11 cellular contexts compared by ENCODE assay signal in genomic region chr5:163569284-163569683, GRCh38.
DNase-seq lines count a peak whose midpoint lies in the region; ATAC-seq, FAIRE-seq and TF ChIP-seq lines count a peak whose summit lies in the region.
"Had no signal": no experiment of that assay in that cellular context is flagged by ENCODE, and none has a peak within 500 bp of the region (broad histone marks: within the 10 kb centered on the region; RNA-seq: fewer than 3 reads in every experiment).

No MANE protein-coding gene starts in this region.

- H3K27me3 Mint-ChIP-seq in MCF 10A (ENCODE audit: insufficient read depth, unreplicated experiment), result no peaks in the 10 kb centered on the region
- H3K27me3 Mint-ChIP-seq in stimulated activated naive CD8-positive, alpha-beta T cell treated with anti-CD3 and anti-CD28 coated beads, Interleukin-15, amount 100 ng/mL, for 72 hours, result peaks cover 70% of the 10 kb centered on the region

- no peaks in the 10 kb centered on the region for H3K9me1 ChIP-seq in endothelial cell of umbilical vein (replicated peaks; ENCODE audit: control insufficient read depth, extremely low read depth, insufficient read depth, low read length)

- no peak for ATAC-seq in heart left ventricle
- ATAC-seq in stimulated activated naive CD8-positive, alpha-beta T cell treated with anti-CD3 and anti-CD28 coated beads, Interleukin-15, amount 100 ng/mL, for 72 hours, result no peak

- no peak overlapping the region for H3K27ac ChIP-seq in breast epithelium
- H3K27ac ChIP-seq in endothelial cell of umbilical vein (ENCODE audit: insufficient read depth, low read depth, low read length), result no peak overlapping the region
- no peak overlapping the region for H3K27ac ChIP-seq in kidney (ENCODE audit: low read depth in 2 of 2, low read length in 2 of 2)
- no peak overlapping the region for H3K27ac ChIP-seq in prostate gland
- H3K27ac ChIP-seq in heart left ventricle, result no peak overlapping the region
- H3K27ac ChIP-seq: BLaER1 treated with 17β-estradiol and CSF1 and Interleukin-3, amounts not matched to agents 10 nM and 100 nM; right atrium auricular region had no signal

- H3K4me1 Mint-ChIP-seq in MCF 10A (ENCODE audit: insufficient read depth, unreplicated experiment), result peaks cover 71% of the 10 kb centered on the region
- peaks cover 27% of the 10 kb centered on the region for H3K4me1 Mint-ChIP-seq in stimulated activated naive CD8-positive, alpha-beta T cell treated with anti-CD3 and anti-CD28 coated beads, Interleukin-15, amount 100 ng/mL, for 72 hours

- H3K4me1 ChIP-seq in breast epithelium (no peaks in the 10 kb centered on the region), endothelial cell of umbilical vein (ENCODE audit: control insufficient read depth, extremely low read depth, insufficient read depth, low read length) (peaks cover 47% of the 10 kb centered on the region), kidney (ENCODE audit: control insufficient read depth in 1 of 2, insufficient read depth in 1 of 2, low read depth in 1 of 2, low read length in 2 of 2) (peaks cover 0 to 5% of the 10 kb centered on the region in 2 donors), prostate gland (replicated peaks) (no peaks in the 10 kb centered on the region), heart left ventricle (peaks cover 0 to 19% (median 8%) of the 10 kb centered on the region in 12 donors)

- DNase-seq in MCF 10A (ENCODE audit: unreplicated experiment) (peak; percentile 70), breast epithelium (ENCODE audit: low spot score in 2 of 2) (no peak), NCI-H82 (lab: John Stamatoyannopoulos, UW) (peak; percentile 77), endothelial cell of umbilical vein (ENCODE audit: low read depth, low spot score) (peak; percentile 46), kidney (no peak), prostate gland (ENCODE audit: low spot score) (no peak), heart left ventricle (no peak)
- no peak for DNase-seq in stimulated activated naive CD8-positive, alpha-beta T cell treated with anti-CD3 and anti-CD28 coated beads, Interleukin-15, amount 100 ng/mL, for 72 hours
- DNase-seq: SIG-M5 had no signal

- TF ChIP-seq POLR2A in breast epithelium (IDR thresholded peaks at IDR 0.05), result no peak
- TF ChIP-seq POLR2A in endothelial cell of umbilical vein (IDR thresholded peaks at IDR 0.05; ENCODE audit: low read depth, low read length), result no peak
- no peak for TF ChIP-seq POLR2A in prostate gland (IDR thresholded peaks at IDR 0.05)
- TF ChIP-seq POLR2A in heart left ventricle (IDR thresholded peaks at IDR 0.05), result no peak

- intact Hi-C loops in MCF 10A (cut with micrococcal nuclease), result loop anchor here (1.0 kb wide), 3 partner anchors 127 to 935 kb away; no protein-coding TSS in a partner anchor
- intact Hi-C loops in breast epithelium (cut with DNase I; ENCODE audit: low total_unique reads), result no loop called here
- intact Hi-C loops in endothelial cell of umbilical vein (cut with micrococcal nuclease), result loop anchor here (1.0 to 10.0 kb wide), 5 partner anchors 444 to 1886 kb away; no protein-coding TSS in a partner anchor
- intact Hi-C loops in kidney (cut with DNase I), result no loop called here
- intact Hi-C loops in prostate gland (cut with DNase I), result loop anchor here (5.0 to 10.0 kb wide), 3 partner anchors 436 to 1636 kb away; no protein-coding TSS in a partner anchor
- intact Hi-C loops in heart left ventricle (cut with DNase I), result loop anchor here in 8 of 10 donors (5.0 to 10.0 kb wide), 4 partner anchors 933 to 1646 kb away; no protein-coding TSS in a partner anchor

- H3K9me3 ChIP-seq in breast epithelium (no peaks in the 10 kb centered on the region), endothelial cell of umbilical vein (replicated peaks; ENCODE audit: control insufficient read depth, insufficient read depth, low read length) (no peaks in the 10 kb centered on the region), kidney (ENCODE audit: control insufficient read depth in 1 of 2, low read length in 2 of 2) (no peaks in the 10 kb centered on the region), prostate gland (no peaks in the 10 kb centered on the region), heart left ventricle (no peaks in the 10 kb centered on the region)
- H3K9me3 ChIP-seq: BLaER1 treated with 17β-estradiol and CSF1 and Interleukin-3, amounts not matched to agents 10 nM and 100 nM; right atrium auricular region had no signal

- H2AFZ ChIP-seq in endothelial cell of umbilical vein (ENCODE audit: low read depth, low read length), result no peak overlapping the region

- CTCF ChIA-PET in MCF 10A (lab: Yijun Ruan, JAX), result interaction anchor here (0.5 to 6.1 kb wide), 25 partner anchors 8 to 1850 kb away, joined by 3 to 86 read pairs (median 3); no protein-coding TSS in a partner anchor
- CTCF ChIA-PET in endothelial cell of umbilical vein (lab: Charles Lee), result interaction anchor here (0.6 to 12.3 kb wide), 8 partner anchors 120 to 1104 kb away, joined by 3 to 182 read pairs (median 4); no protein-coding TSS in a partner anchor

- H3K4me3 Mint-ChIP-seq in MCF 10A (ENCODE audit: unreplicated experiment), result no peak overlapping the region
- H3K4me3 Mint-ChIP-seq in stimulated activated naive CD8-positive, alpha-beta T cell treated with anti-CD3 and anti-CD28 coated beads, Interleukin-15, amount 100 ng/mL, for 72 hours, result no peak overlapping the region

- FAIRE-seq in endothelial cell of umbilical vein (lab: Jason Lieb, UNC) (peak; percentile 35), kidney (lab: Jason Lieb, UNC) (no peak)

- H3K9ac ChIP-seq in endothelial cell of umbilical vein (replicated peaks; ENCODE audit: extremely low read depth, insufficient read depth, low read length), result peak overlapping the region; percentile 8
- H3K9ac ChIP-seq in kidney (ENCODE audit: low read length in 2 of 2), result no peak overlapping the region
- H3K9ac ChIP-seq: BLaER1 treated with 17β-estradiol and CSF1 and Interleukin-3, amounts not matched to agents 10 nM and 100 nM had no signal

- no peak overlapping the region for H3K4me2 ChIP-seq in endothelial cell of umbilical vein (ENCODE audit: insufficient read depth, low read length)
- H3K4me2 ChIP-seq: BLaER1 treated with 17β-estradiol and CSF1 and Interleukin-3, amounts not matched to agents 10 nM and 100 nM had no signal

- H3K4me3 ChIP-seq in breast epithelium (no peak overlapping the region), endothelial cell of umbilical vein (replicated peaks in 1 of 3; ENCODE audit: insufficient read depth in 1 of 3, low read depth in 1 of 3, low read length in 3 of 3) (no peak overlapping the region), kidney (ENCODE audit: low read length in 2 of 2) (no peak overlapping the region), prostate gland (no peak overlapping the region), heart left ventricle (no peak overlapping the region)
- H3K4me3 ChIP-seq: BLaER1 treated with 17β-estradiol and CSF1 and Interleukin-3, amounts not matched to agents 10 nM and 100 nM; right atrium auricular region had no signal

- no peak overlapping the region for H3K27ac Mint-ChIP-seq in MCF 10A (ENCODE audit: low read depth, unreplicated experiment)
- no peak overlapping the region for H3K27ac Mint-ChIP-seq in stimulated activated naive CD8-positive, alpha-beta T cell treated with anti-CD3 and anti-CD28 coated beads, Interleukin-15, amount 100 ng/mL, for 72 hours

- peak; percentile 41 for TF ChIP-seq CTCF in MCF 10A (IDR thresholded peaks at IDR 0.05; ENCODE audit: unreplicated experiment)
- TF ChIP-seq CTCF in breast epithelium (IDR thresholded peaks at IDR 0.05), result no peak
- peak in 1 of 2 donors; percentile 26 for TF ChIP-seq CTCF in endothelial cell of umbilical vein (IDR thresholded peaks at IDR 0.05; ENCODE audit: extremely low read depth in 1 of 2, insufficient read depth in 1 of 2, low read depth in 1 of 2, low read length in 2 of 2)
- no peak for TF ChIP-seq CTCF in kidney (IDR thresholded peaks at IDR 0.05; ENCODE audit: borderline replicate concordance, extremely low read depth, insufficient read depth)
- TF ChIP-seq CTCF in prostate gland (IDR thresholded peaks at IDR 0.05), result peak in 2 of 4 experiments; percentile 6 to 14
- TF ChIP-seq CTCF in heart left ventricle (IDR thresholded peaks at IDR 0.05), result no peak

- no peaks in the 10 kb centered on the region for H3K27me3 ChIP-seq in breast epithelium
- no peaks in the 10 kb centered on the region for H3K27me3 ChIP-seq in endothelial cell of umbilical vein (ENCODE audit: control insufficient read depth in 2 of 2, insufficient read depth in 2 of 2, low read length in 2 of 2)
- H3K27me3 ChIP-seq in prostate gland (replicated peaks; ENCODE audit: insufficient read depth), result no peaks in the 10 kb centered on the region
- peaks cover 0 to 32% (median 6%) of the 10 kb centered on the region in 9 donors for H3K27me3 ChIP-seq in heart left ventricle
- H3K27me3 ChIP-seq: right atrium auricular region had no signal

- BruUV-seq in MCF 10A (replicated peaks; lab: Mats Ljungman, UMichigan), result no TSS peak
- BruUV-seq in endothelial cell of umbilical vein (replicated peaks; lab: Mats Ljungman, UMichigan), result no TSS peak

- H3K9me3 Mint-ChIP-seq in MCF 10A (ENCODE audit: unreplicated experiment), result no peaks in the 10 kb centered on the region
- no peaks in the 10 kb centered on the region for H3K9me3 Mint-ChIP-seq in stimulated activated naive CD8-positive, alpha-beta T cell treated with anti-CD3 and anti-CD28 coated beads, Interleukin-15, amount 100 ng/mL, for 72 hours

- H3K79me2 ChIP-seq in endothelial cell of umbilical vein (ENCODE audit: control insufficient read depth, insufficient read depth, low read length), result no peaks in the 10 kb centered on the region

- POLR2A ChIA-PET in MCF 10A (lab: Yijun Ruan, JAX), result interaction anchor here (0.7 kb wide), 1 partner anchor 191 kb away, joined by 3 read pairs; no protein-coding TSS in a partner anchor
- POLR2A ChIA-PET in endothelial cell of umbilical vein (lab: Charles Lee), result no interaction called here

- dilution Hi-C loops in endothelial cell of umbilical vein (cut with MboI; ENCODE audit: extremely low pct_ligation_motif_present, low sequenced_read_pairs), result no loop called here

- WGBS in prostate gland, result 84% methylated on average over 1 of the region's 1 CpG
- WGBS in heart left ventricle, 4 donors, result 65 to 69% (median 66%) methylated on average over 1 of the region's 1 CpG

- H4K20me1 ChIP-seq in endothelial cell of umbilical vein (replicated peaks; ENCODE audit: control insufficient read depth, extremely low read depth, insufficient read depth, low read length), result no peaks in the 10 kb centered on the region
- H4K20me1 ChIP-seq: BLaER1 treated with 17β-estradiol and CSF1 and Interleukin-3, amounts not matched to agents 10 nM and 100 nM had no signal

- H3K36me3 ChIP-seq in breast epithelium, result no peaks in the 10 kb centered on the region
- H3K36me3 ChIP-seq in endothelial cell of umbilical vein (ENCODE audit: control insufficient read depth in 2 of 2, extremely low read depth in 1 of 2, insufficient read depth in 2 of 2, low read length in 2 of 2), result no peaks in the 10 kb centered on the region
- no peaks in the 10 kb centered on the region for H3K36me3 ChIP-seq in kidney (ENCODE audit: control insufficient read depth in 1 of 2, insufficient read depth in 2 of 2, low read length in 2 of 2)
- no peaks in the 10 kb centered on the region for H3K36me3 ChIP-seq in prostate gland
- no peaks in the 10 kb centered on the region for H3K36me3 ChIP-seq in heart left ventricle
- H3K36me3 ChIP-seq: BLaER1 treated with 17β-estradiol and CSF1 and Interleukin-3, amounts not matched to agents 10 nM and 100 nM; right atrium auricular region had no signal

- no peaks in the 10 kb centered on the region for H3K36me3 Mint-ChIP-seq in MCF 10A (ENCODE audit: insufficient read depth, unreplicated experiment)

Comparison
In these comparisons a context has a peak if more than half of its experiments do, and no peak if none do; other contexts are left out.
1. DNase-seq: peak in MCF 10A (single experiment), NCI-H82 (single experiment) and endothelial cell of umbilical vein (single experiment); none in breast epithelium (0 of 2), kidney (single experiment), prostate gland (single experiment), heart left ventricle (0 of 5) and stimulated activated naive CD8-positive, alpha-beta T cell treated with anti-CD3 and anti-CD28 coated beads, Interleukin-15, amount 100 ng/mL, for 72 hours (0 of 2).
2. intact Hi-C loops: an anchor here in MCF 10A (1.0 kb wide), endothelial cell of umbilical vein (1.0 to 10.0 kb wide), prostate gland (5.0 to 10.0 kb wide) and heart left ventricle (5.0 to 10.0 kb wide); none called in breast epithelium and kidney.